In the genomic region with DNA sequence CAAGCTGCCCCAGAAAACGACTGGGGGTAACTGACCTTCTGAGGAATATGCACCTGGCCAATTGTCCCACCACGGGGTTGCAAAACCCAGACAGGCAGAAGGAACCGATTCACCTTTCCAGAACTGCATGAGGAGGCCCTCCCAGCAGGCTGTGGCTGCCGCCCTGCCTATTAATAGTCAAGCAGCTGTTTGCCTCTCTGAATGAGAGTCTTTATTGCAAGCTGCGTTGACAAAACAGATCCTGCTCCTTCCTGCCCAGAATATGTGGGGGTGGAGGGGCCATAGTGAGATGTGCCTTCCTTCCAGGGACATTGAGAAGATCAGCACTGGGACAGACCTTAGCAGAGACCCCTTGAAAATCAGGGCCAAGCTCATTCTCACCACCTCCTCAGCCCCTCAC, we compare ENCODE assay signal across 17 cellular contexts. TPM values are rescaled to one million over a fixed set of nuclear protein-coding genes. Genes with fewer than 3 reads are reported as not detected.
DNase-seq lines count a peak whose midpoint lies in the region; ATAC-seq lines count a peak whose summit lies in the region.
"Had no signal": no experiment of that assay in that cellular context is flagged by ENCODE, and none has a peak within 500 bp of the region (broad histone marks: within the 10 kb centered on the region; RNA-seq: fewer than 3 reads in every experiment).

No MANE protein-coding gene starts in this region.

- peak overlapping the region; percentile 23 for H3K27ac Mint-ChIP-seq in stimulated activated effector memory CD8-positive, alpha-beta T cell treated with anti-CD3 and anti-CD28 coated beads, Interleukin-12 subunit alpha, Interleukin-12 subunit beta, amount 100 ng/mL, for 72 hours
- H3K27ac Mint-ChIP-seq: activated CD4-positive, alpha-beta T cell treated with anti-CD3 and anti-CD28 coated beads, Interleukin-2, amount 10 ng/mL, durations not matched to agents 24 days and 14 days; activated naive CD4-positive, alpha-beta T cell treated with anti-CD3 and anti-CD28 coated beads, Interleukin-2, amount 50 U/mL, for 24 hours had no signal

- ATAC-seq in stimulated activated effector memory CD8-positive, alpha-beta T cell treated with anti-CD3 and anti-CD28 coated beads, Interleukin-12 subunit alpha, Interleukin-12 subunit beta, amount 100 ng/mL, for 72 hours: no peak

- H3K4me1 Mint-ChIP-seq in stimulated activated effector memory CD8-positive, alpha-beta T cell treated with anti-CD3 and anti-CD28 coated beads, Interleukin-12 subunit alpha, Interleukin-12 subunit beta, amount 100 ng/mL, for 72 hours: peaks cover 14% of the 10 kb centered on the region
- H3K4me1 Mint-ChIP-seq: activated naive CD4-positive, alpha-beta T cell treated with anti-CD3 and anti-CD28 coated beads, Interleukin-2, amount 50 U/mL, for 24 hours had no signal

- no peaks in the 10 kb centered on the region for H3K9me3 Mint-ChIP-seq in stimulated activated effector memory CD8-positive, alpha-beta T cell treated with anti-CD3 and anti-CD28 coated beads, Interleukin-12 subunit alpha, Interleukin-12 subunit beta, amount 100 ng/mL, for 72 hours
- H3K9me3 Mint-ChIP-seq: activated CD4-positive, alpha-beta T cell treated with anti-CD3 and anti-CD28 coated beads, Interleukin-2, amount 10 ng/mL, durations not matched to agents 24 days and 14 days; activated naive CD4-positive, alpha-beta T cell treated with anti-CD3 and anti-CD28 coated beads, Interleukin-2, amount 50 U/mL, for 24 hours; CD4-positive, alpha-beta memory T cell; IgD-negative memory B cell had no signal

- H3K4me3 Mint-ChIP-seq in stimulated activated effector memory CD8-positive, alpha-beta T cell treated with anti-CD3 and anti-CD28 coated beads, Interleukin-12 subunit alpha, Interleukin-12 subunit beta, amount 100 ng/mL, for 72 hours: no peak overlapping the region
- H3K4me3 Mint-ChIP-seq: activated CD4-positive, alpha-beta T cell treated with anti-CD3 and anti-CD28 coated beads, Interleukin-2, amount 10 ng/mL, durations not matched to agents 24 days and 14 days; activated naive CD4-positive, alpha-beta T cell treated with anti-CD3 and anti-CD28 coated beads, Interleukin-2, amount 50 U/mL, for 24 hours; CD4-positive, alpha-beta memory T cell; IgD-negative memory B cell had no signal

- DNase-seq in DMS53 (lab: John Stamatoyannopoulos, UW) (peak; percentile 22), DMS53 treated with DMSO at 0.1 percent for 48 hours (lab: John Stamatoyannopoulos, UW; ENCODE audit: unreplicated experiment) (no peak), RPMI7951 (ENCODE audit: low read depth) (peak; percentile 23), medulla oblongata (ENCODE audit: extremely low spot score) (peak; percentile 78), OCI-M2 (lab: John Stamatoyannopoulos, UW; ENCODE audit: unreplicated experiment) (no peak), NCI-H2107 treated with DMSO at 0.1 percent for 48 hours (lab: John Stamatoyannopoulos, UW; ENCODE audit: unreplicated experiment) (no peak)
- no peak for DNase-seq in stimulated activated effector memory CD8-positive, alpha-beta T cell treated with anti-CD3 and anti-CD28 coated beads, Interleukin-12 subunit alpha, Interleukin-12 subunit beta, amount 100 ng/mL, for 72 hours (ENCODE audit: low spot score in 2 of 2)
- DNase-seq in activated CD8-positive, alpha-beta memory T cell treated with anti-CD3 and anti-CD28 coated beads for 24 hours: no peak
- DNase-seq: activated CD4-positive, alpha-beta T cell treated with anti-CD3 and anti-CD28 coated beads, Interleukin-2, amount 10 ng/mL, durations not matched to agents 24 days and 14 days; activated T-cell treated with anti-CD3 and anti-CD28 coated beads, Interleukin-2, amount 50 U/mL, for 1 hour; CD4-positive, alpha-beta memory T cell; H7; NCI-H187 treated with DMSO at 0.1 percent for 48 hours; stomach; T1000 had no signal

- H3K36me3 Mint-ChIP-seq in stimulated activated effector memory CD8-positive, alpha-beta T cell treated with anti-CD3 and anti-CD28 coated beads, Interleukin-12 subunit alpha, Interleukin-12 subunit beta, amount 100 ng/mL, for 72 hours: no peaks in the 10 kb centered on the region
- H3K36me3 Mint-ChIP-seq: activated naive CD4-positive, alpha-beta T cell treated with anti-CD3 and anti-CD28 coated beads, Interleukin-2, amount 50 U/mL, for 24 hours; CD4-positive, alpha-beta memory T cell; IgD-negative memory B cell had no signal

RNA-seq across cellular contexts. Expression of a gene that starts 18.3 kb away (rescaled TPM):
- 19.1 and 21.4 TPM in 2 replicates for total RNA-seq in RPMI7951 (2014; rRNA removed; shearing (Covaris generic))

RNA-seq across cellular contexts. Expression of a gene that starts 36.5 kb away (rescaled TPM):
- 0.10 TPM in 1 of 2 replicates, not detected in the other for total RNA-seq in RPMI7951 (2014; rRNA removed; shearing (Covaris generic))
- total RNA-seq: activated CD4-positive, alpha-beta T cell treated with anti-CD3 and anti-CD28 coated beads, Interleukin-2, amount 10 ng/mL, durations not matched to agents 24 days and 14 days; CD4-positive, alpha-beta memory T cell had no signal

RNA-seq across cellular contexts. Expression of a gene that starts 49.6 kb away (rescaled TPM):
- total RNA-seq in RPMI7951 (2014; rRNA removed; shearing (Covaris generic)): 0.60 and 1.1 TPM in 2 replicates
- total RNA-seq: activated CD4-positive, alpha-beta T cell treated with anti-CD3 and anti-CD28 coated beads, Interleukin-2, amount 10 ng/mL, durations not matched to agents 24 days and 14 days; CD4-positive, alpha-beta memory T cell had no signal

Comparison
In these comparisons a context has a peak if more than half of its experiments do, and no peak if none do; other contexts are left out.
1. DNase-seq: peak in DMS53 (single experiment), RPMI7951 (single experiment) and medulla oblongata (single experiment); none in DMS53 treated with DMSO at 0.1 percent for 48 hours (single experiment), stimulated activated effector memory CD8-positive, alpha-beta T cell treated with anti-CD3 and anti-CD28 coated beads, Interleukin-12 subunit alpha, Interleukin-12 subunit beta, amount 100 ng/mL, for 72 hours (0 of 2), OCI-M2 (single experiment), NCI-H2107 treated with DMSO at 0.1 percent for 48 hours (single experiment) and activated CD8-positive, alpha-beta memory T cell treated with anti-CD3 and anti-CD28 coated beads for 24 hours (single experiment).